18 cellular contexts compared by ENCODE assay signal in genomic region chr1:197733324-197733723, GRCh38. TPM values are rescaled to one million over a fixed set of nuclear protein-coding genes. Genes with fewer than 3 reads are reported as not detected.
DNase-seq lines count a peak whose midpoint lies in the region; TF ChIP-seq lines count a peak whose summit lies in the region.
"Had no signal": no experiment of that assay in that cellular context is flagged by ENCODE, and none has a peak within 500 bp of the region (broad histone marks: within the 10 kb centered on the region; RNA-seq: fewer than 3 reads in every experiment).

No MANE protein-coding gene starts in this region.

- H3K27me3 Mint-ChIP-seq in nephron (ENCODE audit: low read depth): no peaks in the 10 kb centered on the region
- H3K27me3 Mint-ChIP-seq: CD8-positive, alpha-beta memory T cell had no signal

- H3K4me3 Mint-ChIP-seq in nephron: no peak overlapping the region
- H3K4me3 Mint-ChIP-seq: CD8-positive, alpha-beta memory T cell had no signal

- H3K79me2 ChIP-seq in GM23248 (ENCODE audit: insufficient read depth): peaks cover 16% of the 10 kb centered on the region

- DNase-seq in Ammon's horn (ENCODE audit: low spot score) (peak; percentile 40), NCI-H2227 (lab: John Stamatoyannopoulos, UW; ENCODE audit: unreplicated experiment) (peak; percentile 8), GM23248 (no peak), NCI-H510A treated with DMSO at 0.1 percent for 48 hours (lab: John Stamatoyannopoulos, UW) (no peak), NCI-H748 (lab: John Stamatoyannopoulos, UW; ENCODE audit: unreplicated experiment) (no peak), RWPE1 (ENCODE audit: low spot score) (no peak)
- DNase-seq: CD8-positive, alpha-beta memory T cell; DMS79 treated with DMSO at 0.1 percent for 48 hours; NCI-H1436 treated with DMSO at 0.1 percent for 48 hours; NCI-H2029 treated with DMSO at 0.1 percent for 48 hours; NCI-H226; NCI-H748 treated with DMSO at 0.1 percent for 48 hours; PC-3 had no signal

- H3K4me1 ChIP-seq in ectodermal cell (ENCODE audit: control insufficient read depth, insufficient read depth, low read length) (peaks cover 7% of the 10 kb centered on the region), GM23248 (ENCODE audit: insufficient read depth) (peaks cover 22% of the 10 kb centered on the region)
- H3K4me1 ChIP-seq: BLaER1 treated with 17β-estradiol and CSF1 and Interleukin-3, amounts not matched to agents 10 nM and 100 nM; SJCRH30 had no signal

- H2AFZ ChIP-seq in GM23248: no peak overlapping the region

- no peaks in the 10 kb centered on the region; the same call in 1 of the 2 replicates for H3K9me2 ChIP-seq in GM23248 (ENCODE audit: insufficient read depth)

- H3K9me3 ChIP-seq in ectodermal cell (ENCODE audit: control insufficient read depth, low read length) (no peaks in the 10 kb centered on the region), GM23248 (ENCODE audit: low read depth) (no peaks in the 10 kb centered on the region)
- H3K9me3 ChIP-seq: SJCRH30 had no signal

- peak overlapping the region in 2 of 3 experiments; percentile 13 to 55 for H3K27ac Mint-ChIP-seq in nephron
- H3K27ac Mint-ChIP-seq: CD8-positive, alpha-beta memory T cell had no signal

- peaks cover 12% of the 10 kb centered on the region for H3K36me3 Mint-ChIP-seq in nephron (ENCODE audit: low read depth)

- TF ChIP-seq CTCF in nephron (IDR thresholded peaks at IDR 0.05; ENCODE audit: unreplicated experiment in 3 of 3) (no peak), RWPE1 (conservative IDR thresholded peaks at IDR 0.05; ENCODE audit: low read depth) (no peak)

- in situ Hi-C loops in GM23248 (cut with MboI): no loop called here

- H3K27me3 ChIP-seq in ectodermal cell (ENCODE audit: control insufficient read depth, insufficient read depth, low read length, poor library complexity, severe bottlenecking) (no peaks in the 10 kb centered on the region), GM23248 (replicated peaks; ENCODE audit: insufficient read depth) (no peaks in the 10 kb centered on the region)
- H3K27me3 ChIP-seq: BLaER1 treated with 17β-estradiol and CSF1 and Interleukin-3, amounts not matched to agents 10 nM and 100 nM; SJCRH30 had no signal

- H3K4me3 ChIP-seq in ectodermal cell (ENCODE audit: insufficient read depth, low read depth, low read length): no peak overlapping the region
- H3K4me3 ChIP-seq in GM23248: no peak overlapping the region
- H3K4me3 ChIP-seq: BLaER1 treated with 17β-estradiol and CSF1 and Interleukin-3, amounts not matched to agents 10 nM and 100 nM; SJCRH30 had no signal

- CTCF ChIA-PET in RWPE1 (lab: Yijun Ruan, JAX): interaction anchor here (0.7 kb wide), 1 partner anchor 11 kb away, joined by 3 read pairs; no protein-coding TSS in a partner anchor

- POLR2A ChIA-PET in RWPE1 (lab: Yijun Ruan, JAX; ENCODE audit: low non-redundant PET): no interaction called here

- H3F3A ChIP-seq in GM23248 (ENCODE audit: insufficient read depth): peaks cover 24% of the 10 kb centered on the region

- no peaks in the 10 kb centered on the region for H3K4me1 Mint-ChIP-seq in nephron

- peak overlapping the region; percentile 41 for H3K27ac ChIP-seq in ectodermal cell (ENCODE audit: insufficient read depth, low read depth, low read length, poor library complexity, severe bottlenecking)
- H3K27ac ChIP-seq in GM23248: no peak overlapping the region
- no peak overlapping the region for H3K27ac ChIP-seq in RWPE1
- H3K27ac ChIP-seq: BLaER1 treated with 17β-estradiol and CSF1 and Interleukin-3, amounts not matched to agents 10 nM and 100 nM; KMS-11; SJCRH30 had no signal

- WGBS in ectodermal cell, 2 experiments: 14 to 23% methylated on average over 5 of the region's 5 CpGs
- WGBS in GM23248 (ENCODE audit: low coverage in 1 of 2, low lambda C conversion rate in 2 of 2, missing lambda C conversion rate in 2 of 2), 2 experiments: 91% methylated on average over 5 of the region's 5 CpGs

- no peaks in the 10 kb centered on the region for H4K20me1 ChIP-seq in GM23248 (ENCODE audit: insufficient read depth)
- H4K20me1 ChIP-seq: BLaER1 treated with 17β-estradiol and CSF1 and Interleukin-3, amounts not matched to agents 10 nM and 100 nM had no signal

- no peak overlapping the region for H3K4me2 ChIP-seq in GM23248 (ENCODE audit: unreplicated experiment)
- H3K4me2 ChIP-seq: BLaER1 treated with 17β-estradiol and CSF1 and Interleukin-3, amounts not matched to agents 10 nM and 100 nM; KMS-11 had no signal

- peaks cover 7% of the 10 kb centered on the region for H3K9me3 Mint-ChIP-seq in nephron

- H3K36me3 ChIP-seq in ectodermal cell (ENCODE audit: control insufficient read depth, insufficient read depth, low read length) (no peaks in the 10 kb centered on the region), GM23248 (ENCODE audit: low read depth) (no peaks in the 10 kb centered on the region)
- H3K36me3 ChIP-seq: SJCRH30 had no signal

- no peak overlapping the region for H3K9ac ChIP-seq in GM23248
- H3K9ac ChIP-seq: BLaER1 treated with 17β-estradiol and CSF1 and Interleukin-3, amounts not matched to agents 10 nM and 100 nM; KMS-11 had no signal

RNA-seq across cellular contexts. Expression of gene DENND1B, which starts 42.0 kb away (rescaled TPM):
- 2.9 TPM for polyA plus RNA-seq in ectodermal cell (2013, experiment 1 of 4)
- polyA plus RNA-seq in ectodermal cell (2013, experiment 2 of 4): 5.0 TPM
- polyA plus RNA-seq in ectodermal cell (2013, experiment 3 of 4): 2.9 TPM
- 3.4 TPM for polyA plus RNA-seq in ectodermal cell (2013, experiment 4 of 4)
- total RNA-seq in GM23248 (2014; rRNA removed; shearing (Covaris generic)): 21.3 and 28.1 TPM in 2 replicates
- polyA plus RNA-seq in GM23248 (2016; fragmentation: Nextera tagmentation; extraction: Ambion mirVana): 8.9 and 9.2 TPM in 2 replicates

Comparison
In these comparisons a context has a peak if more than half of its experiments do, and no peak if none do; other contexts are left out.
1. DNase-seq: peak in Ammon's horn (single experiment) and NCI-H2227 (single experiment); none in GM23248 (single experiment), NCI-H510A treated with DMSO at 0.1 percent for 48 hours (single experiment), NCI-H748 (single experiment) and RWPE1 (single experiment).